25 cellular contexts compared by ENCODE assay signal in genomic region chr14:94543450-94544123, GRCh38. TPM values are rescaled to one million over a fixed set of nuclear protein-coding genes. Genes with fewer than 3 reads are reported as not detected.
DNase-seq lines count a peak whose midpoint lies in the region; ATAC-seq and TF ChIP-seq lines count a peak whose summit lies in the region.
"Had no signal": no experiment of that assay in that cellular context is flagged by ENCODE, and none has a peak within 500 bp of the region (broad histone marks: within the 10 kb centered on the region; RNA-seq: fewer than 3 reads in every experiment).

No MANE protein-coding gene starts in this region.

- WGBS in lower leg skin, 2 donors = 40 to 66% methylated on average over 12 to 15 of the region's 15 CpGs
- WGBS in stomach, 5 donors = 65 to 70% (median 68%) methylated on average over 11 to 15 of the region's 15 CpGs

- no peak overlapping the region for H3K9ac ChIP-seq in NT2/D1 (ENCODE audit: insufficient read length, low read depth)

- H3K27ac ChIP-seq in brain microvascular endothelial cell (no peak overlapping the region), upper lobe of right lung (no peak overlapping the region), stomach (no peak overlapping the region)
- H3K27ac ChIP-seq: tibial nerve, WERI-Rb-1 had no signal

- in situ Hi-C loops in brain microvascular endothelial cell (cut with HindIII; ENCODE audit: low pct_ligation_motif_present, low sequenced_read_pairs) = no loop called here

- no peak for DNase-seq in NT2/D1 (ENCODE audit: low read depth, low spot score)
- DNase-seq in brain microvascular endothelial cell = no peak
- peak; percentile 44 to 84 for DNase-seq in lower leg skin (ENCODE audit: low spot score in 2 of 2)
- DNase-seq in upper lobe of right lung = peak; percentile 51
- DNase-seq in NCI-H748 treated with DMSO at 0.1 percent for 48 hours (lab: John Stamatoyannopoulos, UW) = no peak
- DNase-seq in stomach = no peak
- DNase-seq: activated CD4-positive, alpha-beta T cell treated with anti-CD3 and anti-CD28 coated beads, Interleukin-2, amount 10 ng/mL, durations not matched to agents 24 days and 14 days; activated naive CD8-positive, alpha-beta T cell treated with anti-CD3 and anti-CD28 coated beads, Interleukin-2, amount 50 U/mL, for 24 hours; activated T-cell treated with anti-CD3 and anti-CD28 coated beads, Interleukin-2, amount 50 U/mL, for 48 hours; DND-41; head of caudate nucleus; kidney glomerular epithelial cell; NCI-H1092; NCI-H2029 treated with DMSO at 0.1 percent for 48 hours; NCI-H526; stimulated activated naive CD8-positive, alpha-beta T cell treated with anti-CD3 and anti-CD28 coated beads, Interleukin-15, amount 100 ng/mL, for 72 hours; SW 1271; T-helper 9 cell; WERI-Rb-1 had no signal

- peak overlapping the region; percentile 2 for H3K4me3 ChIP-seq in NT2/D1 (ENCODE audit: insufficient read length, low read depth)
- H3K4me3 ChIP-seq in brain microvascular endothelial cell (ENCODE audit: low read depth, low read length) = no peak overlapping the region
- no peak overlapping the region for H3K4me3 ChIP-seq in lower leg skin (ENCODE audit: low read depth, poor library complexity, severe bottlenecking)
- H3K4me3 ChIP-seq in upper lobe of right lung = no peak overlapping the region
- H3K4me3 ChIP-seq in stomach = no peak overlapping the region
- H3K4me3 ChIP-seq: skin epidermis, tibial nerve had no signal

- no peak for TF ChIP-seq EP300 in stomach (IDR thresholded peaks at IDR 0.05)

- ATAC-seq in upper lobe of right lung (no peak), GM21723 (IDR thresholded peaks at IDR 0.05; ENCODE audit: unreplicated experiment) (no peak)
- ATAC-seq: activated naive CD8-positive, alpha-beta T cell treated with anti-CD3 and anti-CD28 coated beads, Interleukin-2, amount 50 U/mL, for 24 hours; Panc1; stimulated activated naive CD8-positive, alpha-beta T cell treated with anti-CD3 and anti-CD28 coated beads, Interleukin-15, amount 100 ng/mL, for 72 hours had no signal

- TF ChIP-seq POLR2A in lower leg skin (IDR thresholded peaks at IDR 0.05) = no peak
- TF ChIP-seq POLR2A in stomach (IDR thresholded peaks at IDR 0.05) = no peak

- intact Hi-C loops in lower leg skin (cut with DNase I; ENCODE audit: low total_unique reads) (loop anchor here (10.0 kb wide), 1 partner anchor 99 kb away; no protein-coding TSS in a partner anchor), upper lobe of right lung (cut with DNase I) (no loop called here), stomach (cut with DNase I; ENCODE audit: low total_unique reads) (no loop called here)

- TF ChIP-seq CTCF in brain microvascular endothelial cell (IDR thresholded peaks at IDR 0.05; ENCODE audit: low read depth, low read length, missing control alignments) (peak; percentile 31), lower leg skin (IDR thresholded peaks at IDR 0.05) (no peak), upper lobe of right lung (IDR thresholded peaks at IDR 0.05) (no peak), stomach (IDR thresholded peaks at IDR 0.05) (no peak)

- H3K4me1 ChIP-seq in NT2/D1 (ENCODE audit: insufficient read depth, insufficient read length) = peaks cover 5% of the 10 kb centered on the region
- H3K4me1 ChIP-seq in upper lobe of right lung = no peaks in the 10 kb centered on the region
- peaks cover 0 to 4% (median 0%) of the 10 kb centered on the region in 4 donors for H3K4me1 ChIP-seq in stomach
- H3K4me1 ChIP-seq: tibial nerve had no signal

- no peaks in the 10 kb centered on the region for H3K9me3 ChIP-seq in NT2/D1 (ENCODE audit: insufficient read depth, low read length)
- H3K9me3 ChIP-seq in upper lobe of right lung = no peaks in the 10 kb centered on the region
- H3K9me3 ChIP-seq in stomach = peaks cover 0 to 13% (median 9%) of the 10 kb centered on the region in 4 donors

- H3K27me3 ChIP-seq in NT2/D1 (ENCODE audit: insufficient read depth, insufficient read length) (no peaks in the 10 kb centered on the region), brain microvascular endothelial cell (replicated peaks) (no peaks in the 10 kb centered on the region), upper lobe of right lung (no peaks in the 10 kb centered on the region), stomach (peaks cover 0 to 18% (median 0%) of the 10 kb centered on the region in 3 donors)
- H3K27me3 ChIP-seq: tibial nerve had no signal

- H3K36me3 ChIP-seq in NT2/D1 (ENCODE audit: insufficient read depth, insufficient read length, low read length) (no peaks in the 10 kb centered on the region), brain microvascular endothelial cell (replicated peaks) (no peaks in the 10 kb centered on the region), upper lobe of right lung (no peaks in the 10 kb centered on the region), stomach (no peaks in the 10 kb centered on the region)
- H3K36me3 ChIP-seq: tibial nerve, WERI-Rb-1 had no signal

RNA-seq across cellular contexts. Expression of gene SERPINA4, which starts 17.7 kb away (rescaled TPM):
- total RNA-seq in lower leg skin = not detected
- not detected for total RNA-seq in upper lobe of right lung
- total RNA-seq in stomach = 10 to 100 TPM in 2 of 5 donors, 1 to 10 TPM in 1, not detected in 2; 4.9 to 27.5 (median 15.8) TPM
- polyA plus RNA-seq in stomach = 10 to 100 TPM in 2 of 3 donors, 1 to 10 TPM in 1; 4.7 to 14.8 (median 13.6) TPM
- total RNA-seq: activated CD4-positive, alpha-beta T cell treated with anti-CD3 and anti-CD28 coated beads, Interleukin-2, amount 10 ng/mL, durations not matched to agents 24 days and 14 days; cerebellum; tibial nerve had no signal
- polyA plus RNA-seq: IgD-negative memory B cell had no signal

RNA-seq across cellular contexts. Expression of gene SERPINA12, which starts 34.3 kb away (rescaled TPM):
- total RNA-seq in lower leg skin = 100 to 1,000 TPM; 345 to 790 (median 421) TPM
- total RNA-seq in upper lobe of right lung = not detected
- total RNA-seq in stomach = not detected
- polyA plus RNA-seq in stomach = under 1 TPM in 1 of 3 donors, not detected in 2; 0.08 TPM
- total RNA-seq: activated CD4-positive, alpha-beta T cell treated with anti-CD3 and anti-CD28 coated beads, Interleukin-2, amount 10 ng/mL, durations not matched to agents 24 days and 14 days; cerebellum; tibial nerve had no signal
- polyA plus RNA-seq: IgD-negative memory B cell had no signal

RNA-seq across cellular contexts. Expression of gene SERPINA5, which starts 37.6 kb away (rescaled TPM):
- total RNA-seq in lower leg skin (1 to 10 TPM in 3 of 4 donors, under 1 TPM in 1; 0.38 to 4.1 (median 1.9) TPM), upper lobe of right lung (0.41 TPM), stomach (10 to 100 TPM in 1 of 5 donors, 1 to 10 TPM in 2, not detected in 2; 1.7 to 10.7 (median 3.1) TPM)
- 1 to 10 TPM; 2.7 to 5.9 (median 4.6) TPM for polyA plus RNA-seq in stomach
- total RNA-seq: activated CD4-positive, alpha-beta T cell treated with anti-CD3 and anti-CD28 coated beads, Interleukin-2, amount 10 ng/mL, durations not matched to agents 24 days and 14 days had no signal
- polyA plus RNA-seq: IgD-negative memory B cell had no signal

Comparison
In these comparisons a context has a peak if more than half of its experiments do, and no peak if none do; other contexts are left out.
1. DNase-seq: peak in lower leg skin (2 of 2) and upper lobe of right lung (single experiment); none in NT2/D1 (single experiment), brain microvascular endothelial cell (single experiment), NCI-H748 treated with DMSO at 0.1 percent for 48 hours (single experiment) and stomach (single experiment).
2. RNA of gene SERPINA12, which starts 34.3 kb away (total RNA-seq): 345 to 790 TPM in lower leg skin; not detected in upper lobe of right lung (single experiment) and not detected in stomach; every median in the first group is over 100 times any median in the second.